ENCODE assay signal across 17 cellular contexts in genomic region chr3:47109393-47109792, GRCh38.
"Had no signal": no experiment of that assay in that cellular context is flagged by ENCODE, and none has a peak within 500 bp of the region (broad histone marks: within the 10 kb centered on the region; RNA-seq: fewer than 3 reads in every experiment).

No MANE protein-coding gene starts in this region.

- H3K9me3 Mint-ChIP-seq: activated CD4-positive, alpha-beta memory T cell treated with anti-CD3 and anti-CD28 coated beads, Interleukin-2, amount 10 ng/mL, durations not matched to agents 7 days and 5 days; activated T-cell treated with anti-CD3 and anti-CD28 coated beads, Interleukin-2, amount 50 U/mL, for 24 hours; activated T-helper 2 cell treated with anti-CD3 and anti-CD28 coated beads, Interferon-gamma antibody, Interleukin-2, Interleukin-4, amounts not matched to agents 10 μg/mL and 5 μg/mL and 100 μg/mL, durations not matched to agents 14 hours and 24 hours and 36 hours; brain; naive B cell; neural crest cell; stimulated activated memory B cell treated with anti-CD40 and anti-IgM and Interleukin-4, amounts not matched to agents 10 μg/mL and 1 μg/mL and 100 μg/mL, for 72 hours had no signal

- DNase-seq: activated CD4-positive, alpha-beta memory T cell treated with anti-CD3 and anti-CD28 coated beads, Interleukin-2, amount 10 ng/mL, durations not matched to agents 7 days and 5 days; activated CD4-positive, alpha-beta T cell treated with anti-CD3 and anti-CD28 coated beads for 48 hours; activated CD4-positive, CD25-positive, alpha-beta regulatory T cell; activated naive CD4-positive, alpha-beta T cell treated with Interleukin-2 at 50 U/mL for 16 hours; activated T-cell treated with anti-CD3 and anti-CD28 coated beads, Interleukin-2, amount 50 U/mL, for 24 hours; erythroblast; hypothalamus; naive B cell; stimulated activated CD4-positive, alpha-beta T cell treated with anti-CD3 and anti-CD28 coated beads, Interleukin-4, amount 100 ng/mL, for 24 hours had no signal

- H3K9ac ChIP-seq: parathyroid adenoma had no signal

- H3K4me1 Mint-ChIP-seq: activated CD4-positive, alpha-beta memory T cell treated with anti-CD3 and anti-CD28 coated beads, Interleukin-2, amount 10 ng/mL, durations not matched to agents 7 days and 5 days had no signal

- H3K4me1 ChIP-seq: parathyroid adenoma had no signal

- H3K4me3 Mint-ChIP-seq: activated CD4-positive, alpha-beta memory T cell treated with anti-CD3 and anti-CD28 coated beads, Interleukin-2, amount 10 ng/mL, durations not matched to agents 7 days and 5 days; activated T-cell treated with anti-CD3 and anti-CD28 coated beads, Interleukin-2, amount 50 U/mL, for 24 hours; brain; naive B cell; neural crest cell; stimulated activated memory B cell treated with anti-CD40 and anti-IgM and Interleukin-4, amounts not matched to agents 10 μg/mL and 1 μg/mL and 100 μg/mL, for 72 hours had no signal

- ATAC-seq: left lobe of liver; sciatic nerve; stimulated activated memory B cell treated with anti-CD40 and anti-IgM and Interleukin-4, amounts not matched to agents 10 μg/mL and 1 μg/mL and 100 μg/mL, for 72 hours had no signal

- H3K27ac ChIP-seq: parathyroid adenoma had no signal

- H3K27ac Mint-ChIP-seq: activated CD4-positive, alpha-beta memory T cell treated with anti-CD3 and anti-CD28 coated beads, Interleukin-2, amount 10 ng/mL, durations not matched to agents 7 days and 5 days; activated T-cell treated with anti-CD3 and anti-CD28 coated beads, Interleukin-2, amount 50 U/mL, for 24 hours; activated T-helper 2 cell treated with anti-CD3 and anti-CD28 coated beads, Interferon-gamma antibody, Interleukin-2, Interleukin-4, amounts not matched to agents 10 μg/mL and 5 μg/mL and 100 μg/mL, durations not matched to agents 14 hours and 24 hours and 36 hours; stimulated activated memory B cell treated with anti-CD40 and anti-IgM and Interleukin-4, amounts not matched to agents 10 μg/mL and 1 μg/mL and 100 μg/mL, for 72 hours had no signal

- H3K4me3 ChIP-seq: lung had no signal

- H3K27me3 Mint-ChIP-seq: activated CD4-positive, alpha-beta memory T cell treated with anti-CD3 and anti-CD28 coated beads, Interleukin-2, amount 10 ng/mL, durations not matched to agents 7 days and 5 days; activated T-cell treated with anti-CD3 and anti-CD28 coated beads, Interleukin-2, amount 50 U/mL, for 24 hours; brain; naive B cell; stimulated activated memory B cell treated with anti-CD40 and anti-IgM and Interleukin-4, amounts not matched to agents 10 μg/mL and 1 μg/mL and 100 μg/mL, for 72 hours had no signal
